ENCODE assay signal across 12 cellular contexts in genomic region chr2:240252191-240252871, GRCh38.
DNase-seq lines count a peak whose midpoint lies in the region; ATAC-seq and TF ChIP-seq lines count a peak whose summit lies in the region.
"Had no signal": no experiment of that assay in that cellular context is flagged by ENCODE, and none has a peak within 500 bp of the region (broad histone marks: within the 10 kb centered on the region; RNA-seq: fewer than 3 reads in every experiment).

No MANE protein-coding gene starts in this region.

- H3K9ac ChIP-seq in PC-3 (ENCODE audit: low read length) = no peak overlapping the region

- H3K9me3 ChIP-seq in RWPE2 (ENCODE audit: severe bottlenecking) = no peaks in the 10 kb centered on the region
- no peaks in the 10 kb centered on the region for H3K9me3 ChIP-seq in esophagus muscularis mucosa
- H3K9me3 ChIP-seq in thoracic aorta = no peaks in the 10 kb centered on the region
- no peaks in the 10 kb centered on the region for H3K9me3 ChIP-seq in PC-3 (ENCODE audit: low read length)

- no peak for TF ChIP-seq EP300 in esophagus muscularis mucosa (IDR thresholded peaks at IDR 0.05)

- H3K4me1 Mint-ChIP-seq in neural crest cell = peaks cover 30% of the 10 kb centered on the region
- no peaks in the 10 kb centered on the region for H3K4me1 Mint-ChIP-seq in activated CD4-positive, alpha-beta T cell treated with anti-CD3 and anti-CD28 coated beads for 36 hours
- H3K4me1 Mint-ChIP-seq: activated B cell treated with CpG ODN at 0.5 μM for 24 hours; CD4-positive, CD25-positive, alpha-beta regulatory T cell had no signal

- no peak overlapping the region for H3K4me3 ChIP-seq in RWPE2 (ENCODE audit: severe bottlenecking)
- no peak overlapping the region for H3K4me3 ChIP-seq in esophagus muscularis mucosa
- no peak overlapping the region for H3K4me3 ChIP-seq in thoracic aorta
- no peak overlapping the region for H3K4me3 ChIP-seq in PC-3 (ENCODE audit: low read length)

- TF ChIP-seq CTCF in RWPE2 (IDR thresholded peaks at IDR 0.05; ENCODE audit: poor library complexity, severe bottlenecking) = no peak
- TF ChIP-seq CTCF in esophagus muscularis mucosa (IDR thresholded peaks at IDR 0.05) = no peak
- TF ChIP-seq CTCF in neural crest cell (conservative IDR thresholded peaks at IDR 0.05) = no peak
- TF ChIP-seq CTCF in thoracic aorta (IDR thresholded peaks at IDR 0.05) = no peak
- no peak for TF ChIP-seq CTCF in PC-3 (conservative IDR thresholded peaks at IDR 0.05; ENCODE audit: low read depth, low read length)

- no peaks in the 10 kb centered on the region for H4K20me1 ChIP-seq in PC-3 (ENCODE audit: low read length)

- intact Hi-C loops in esophagus muscularis mucosa (cut with DNase I) = no loop called here
- intact Hi-C loops in PC-3 (cut with micrococcal nuclease) = no loop called here
- intact Hi-C loops in activated CD4-positive, alpha-beta T cell treated with anti-CD3 and anti-CD28 coated beads for 36 hours (cut with DNase I, micrococcal nuclease) = no loop called here

- no peak overlapping the region for H3K4me2 ChIP-seq in PC-3 (ENCODE audit: low read length)

- CTCF ChIA-PET in PC-3 (lab: Charles Lee) = no interaction called here
- CTCF ChIA-PET in activated CD4-positive, alpha-beta T cell treated with anti-CD3 and anti-CD28 coated beads for 36 hours (lab: Charles Lee) = no interaction called here

- POLR2A ChIA-PET in PC-3 (lab: Charles Lee; ENCODE audit: unreplicated experiment) = no interaction called here
- POLR2A ChIA-PET in activated CD4-positive, alpha-beta T cell treated with anti-CD3 and anti-CD28 coated beads for 36 hours (lab: Charles Lee) = no interaction called here

- peak overlapping the region; percentile 92 for H3K27ac Mint-ChIP-seq in neural crest cell (ENCODE audit: unreplicated experiment)
- H3K27ac Mint-ChIP-seq in activated CD4-positive, alpha-beta T cell treated with anti-CD3 and anti-CD28 coated beads for 36 hours = no peak overlapping the region
- H3K27ac Mint-ChIP-seq: activated B cell treated with CpG ODN at 0.5 μM for 24 hours; activated T-helper 1 cell treated with anti-CD3 and anti-CD28 coated beads, Interleukin-12 subunit alpha, Interleukin-12 subunit beta, Interleukin-2, Interleukin-4 antibody, amounts not matched to agents 30 ng/mL and 10 ng/mL and 1 ng/mL, durations not matched to agents 14 hours and 24 hours and 36 hours; CD4-positive, CD25-positive, alpha-beta regulatory T cell had no signal

- H3K4me3 Mint-ChIP-seq in neural crest cell = no peak overlapping the region
- no peak overlapping the region for H3K4me3 Mint-ChIP-seq in activated CD4-positive, alpha-beta T cell treated with anti-CD3 and anti-CD28 coated beads for 36 hours
- H3K4me3 Mint-ChIP-seq: activated B cell treated with CpG ODN at 0.5 μM for 24 hours; activated T-helper 1 cell treated with anti-CD3 and anti-CD28 coated beads, Interleukin-12 subunit alpha, Interleukin-12 subunit beta, Interleukin-2, Interleukin-4 antibody, amounts not matched to agents 30 ng/mL and 10 ng/mL and 1 ng/mL, durations not matched to agents 14 hours and 24 hours and 36 hours; CD4-positive, CD25-positive, alpha-beta regulatory T cell had no signal

- H3K79me2 ChIP-seq in PC-3 (ENCODE audit: low read length) = no peaks in the 10 kb centered on the region

- BruUV-seq in PC-3 (replicated peaks; lab: Mats Ljungman, UMichigan) = no TSS peak

- no peaks in the 10 kb centered on the region for H3F3A ChIP-seq in PC-3 (ENCODE audit: low read length, unreplicated experiment)

- ATAC-seq in RWPE2 (ENCODE audit: low read depth) = no peak
- no peak for ATAC-seq in thoracic aorta (ENCODE audit: insufficient number of reproducible peaks, low FRiP score, low read depth)
- no peak for ATAC-seq in PC-3
- no peak for ATAC-seq in activated CD4-positive, alpha-beta T cell treated with anti-CD3 and anti-CD28 coated beads for 36 hours

- WGBS in esophagus muscularis mucosa = 86% methylated on average over 20 of the region's 20 CpGs

- H3K36me3 ChIP-seq in RWPE2 (ENCODE audit: low read depth) (no peaks in the 10 kb centered on the region), esophagus muscularis mucosa (no peaks in the 10 kb centered on the region), thoracic aorta (no peaks in the 10 kb centered on the region), PC-3 (ENCODE audit: low read depth, low read length) (no peaks in the 10 kb centered on the region)

- H2AFZ ChIP-seq in PC-3 (ENCODE audit: low read length) = no peak overlapping the region

- H3K4me1 ChIP-seq in RWPE2 (ENCODE audit: insufficient read depth, poor library complexity, severe bottlenecking) (peaks cover 31% of the 10 kb centered on the region), esophagus muscularis mucosa (peaks cover 30 to 39% (median 30%) of the 10 kb centered on the region in 4 donors), thoracic aorta (ENCODE audit: control insufficient read depth in 1 of 2, low read depth in 2 of 2) (peaks cover 19 to 34% of the 10 kb centered on the region in 2 donors), PC-3 (ENCODE audit: insufficient read depth, low read length) (peaks cover 24% of the 10 kb centered on the region)

- H3K9me3 Mint-ChIP-seq in neural crest cell = no peaks in the 10 kb centered on the region
- no peaks in the 10 kb centered on the region for H3K9me3 Mint-ChIP-seq in activated CD4-positive, alpha-beta T cell treated with anti-CD3 and anti-CD28 coated beads for 36 hours (ENCODE audit: low read depth)
- H3K9me3 Mint-ChIP-seq: activated B cell treated with CpG ODN at 0.5 μM for 24 hours; activated T-helper 1 cell treated with anti-CD3 and anti-CD28 coated beads, Interleukin-12 subunit alpha, Interleukin-12 subunit beta, Interleukin-2, Interleukin-4 antibody, amounts not matched to agents 30 ng/mL and 10 ng/mL and 1 ng/mL, durations not matched to agents 14 hours and 24 hours and 36 hours had no signal

- H3K36me3 Mint-ChIP-seq in neural crest cell (ENCODE audit: low read depth) = no peaks in the 10 kb centered on the region
- H3K36me3 Mint-ChIP-seq in activated CD4-positive, alpha-beta T cell treated with anti-CD3 and anti-CD28 coated beads for 36 hours (ENCODE audit: low read depth) = no peaks in the 10 kb centered on the region
- H3K36me3 Mint-ChIP-seq: CD4-positive, CD25-positive, alpha-beta regulatory T cell had no signal

- no peak for TF ChIP-seq POLR2A in esophagus muscularis mucosa (IDR thresholded peaks at IDR 0.05; ENCODE audit: low read depth)

- H3K27ac ChIP-seq in RWPE2 (ENCODE audit: poor library complexity, severe bottlenecking) = peak overlapping the region; percentile 45
- peak overlapping the region; percentile 62 to 81 (median 69) for H3K27ac ChIP-seq in esophagus muscularis mucosa (replicated peaks in 1 of 4)
- H3K27ac ChIP-seq in thoracic aorta = peak overlapping the region; percentile 90 to 94
- no peak overlapping the region for H3K27ac ChIP-seq in PC-3 (ENCODE audit: low read length)

- no peaks in the 10 kb centered on the region for H3K9me2 ChIP-seq in PC-3 (replicated peaks; ENCODE audit: low read length)

- no peaks in the 10 kb centered on the region for H3K27me3 ChIP-seq in RWPE2 (ENCODE audit: insufficient read depth, poor library complexity, severe bottlenecking)
- H3K27me3 ChIP-seq in esophagus muscularis mucosa = peaks cover 0 to 30% (median 0%) of the 10 kb centered on the region in 4 donors
- no peaks in the 10 kb centered on the region for H3K27me3 ChIP-seq in thoracic aorta (replicated peaks; ENCODE audit: insufficient read depth)
- H3K27me3 ChIP-seq in PC-3 (ENCODE audit: low read length) = no peaks in the 10 kb centered on the region

- no peaks in the 10 kb centered on the region for H3K27me3 Mint-ChIP-seq in neural crest cell (ENCODE audit: low read depth)
- peaks cover 2% of the 10 kb centered on the region for H3K27me3 Mint-ChIP-seq in activated CD4-positive, alpha-beta T cell treated with anti-CD3 and anti-CD28 coated beads for 36 hours
- H3K27me3 Mint-ChIP-seq: activated B cell treated with CpG ODN at 0.5 μM for 24 hours had no signal

- DNase-seq in RWPE2 (ENCODE audit: low spot score) (peak; percentile 45), esophagus muscularis mucosa (ENCODE audit: extremely low spot score) (peak; percentile 78), neural crest cell (ENCODE audit: low read depth, low spot score) (no peak), thoracic aorta (ENCODE audit: low spot score) (no peak), occipital lobe (lab: John Stamatoyannopoulos, UW) (no peak), PC-3 (no peak)
- no peak for DNase-seq in activated CD4-positive, alpha-beta T cell treated with anti-CD3 and anti-CD28 coated beads for 36 hours
- DNase-seq: activated B cell treated with CpG ODN at 0.5 μM for 24 hours; CD4-positive, CD25-positive, alpha-beta regulatory T cell; NCI-H2171; stimulated activated CD4-positive, alpha-beta T cell treated with anti-CD3 and anti-CD28 coated beads, Interleukin-15, amount 100 ng/mL, for 24 hours had no signal

Comparison
In these comparisons a context has a peak if more than half of its experiments do, and no peak if none do; other contexts are left out.
1. DNase-seq: peak in RWPE2 (single experiment) and esophagus muscularis mucosa (single experiment); none in neural crest cell (single experiment), thoracic aorta (single experiment), occipital lobe (single experiment), PC-3 (single experiment) and activated CD4-positive, alpha-beta T cell treated with anti-CD3 and anti-CD28 coated beads for 36 hours (single experiment).